In the genomic region with DNA sequence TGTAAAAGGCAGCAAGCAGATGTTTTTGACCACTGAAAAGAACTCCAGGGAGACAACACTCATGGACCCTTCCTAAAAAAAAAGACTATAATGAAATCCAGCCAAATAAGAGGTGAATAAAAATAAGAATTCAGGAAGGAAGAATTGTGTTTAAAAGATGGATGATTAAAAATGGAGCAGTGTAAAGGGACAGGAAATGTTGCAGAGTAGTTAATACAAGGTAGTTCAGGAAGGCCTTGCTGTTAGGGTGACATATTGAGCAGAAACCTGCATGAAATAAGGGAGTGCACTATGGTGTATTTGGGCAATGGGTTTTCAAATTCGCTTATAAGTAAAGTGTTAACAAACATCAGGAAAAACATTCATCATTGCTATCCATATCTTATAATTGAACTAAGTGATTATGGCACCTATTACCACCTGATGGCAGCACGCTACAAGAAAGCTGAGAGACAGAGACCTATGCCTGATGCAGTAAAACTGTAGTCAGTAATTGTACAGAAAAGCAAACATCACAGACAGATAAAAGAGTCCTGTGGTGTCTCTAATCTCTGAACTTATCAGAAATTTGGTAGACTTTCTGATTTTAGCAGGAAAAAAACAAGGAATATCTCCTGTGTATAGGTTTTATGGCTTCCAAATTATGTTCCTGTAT, we compare ENCODE assay signal across 8 cellular contexts. TPM values are rescaled to one million over a fixed set of nuclear protein-coding genes. Genes with fewer than 3 reads are reported as not detected.
A peak's percentile ranks its signal among the peaks of the same experiment; 100 is the strongest.
DNase-seq lines count a peak whose midpoint lies in the region; ATAC-seq, FAIRE-seq and TF ChIP-seq lines count a peak whose summit lies in the region.

No MANE protein-coding gene starts in this region.

- H2BK120ac ChIP-seq in IMR-90 (ENCODE audit: low read depth, low read length), result no peak overlapping the region

- peak; percentile 59 for ATAC-seq in GM19455 (IDR thresholded peaks at IDR 0.05; ENCODE audit: unreplicated experiment)
- ATAC-seq in IMR-90 (ENCODE audit: low read depth), result peak; percentile 84
- ATAC-seq in left lobe of liver, result peak; percentile 96
- ATAC-seq in GM19467 (IDR thresholded peaks at IDR 0.05; ENCODE audit: unreplicated experiment), result no peak

- CTCF ChIA-PET in IMR-90 (lab: Yijun Ruan, JAX), result interaction anchor here (0.6 kb wide), 1 partner anchor 328 kb away, joined by 4 read pairs; no protein-coding TSS in a partner anchor

- POLR2A ChIA-PET in IMR-90 (lab: Charles Lee; ENCODE audit: unreplicated experiment), result no interaction called here

- H3K27ac ChIP-seq in IMR-90 (ENCODE audit: insufficient read depth, low read length), result no peak overlapping the region

- H3K23ac ChIP-seq in IMR-90 (ENCODE audit: low read depth, low read length), result no peak overlapping the region

- no peak overlapping the region for H3K4ac ChIP-seq in IMR-90 (ENCODE audit: low read depth, low read length)

- FAIRE-seq in D721Med (lab: Jason Lieb, UNC), result peak; percentile 94

- no peak overlapping the region for H3K9ac ChIP-seq in IMR-90 (ENCODE audit: low read depth, low read length)

- no peak overlapping the region for H2AFZ ChIP-seq in IMR-90 (replicated peaks; ENCODE audit: low read length, poor library complexity)

- H3K36me3 ChIP-seq in IMR-90 (ENCODE audit: control insufficient read depth, insufficient read depth, low read length), result no peaks in the 10 kb centered on the region

- H4K20me1 ChIP-seq in IMR-90 (ENCODE audit: insufficient read depth, low read length), result no peaks in the 10 kb centered on the region

- no peak overlapping the region for H2BK15ac ChIP-seq in IMR-90 (ENCODE audit: low read depth, low read length)

- TF ChIP-seq RAD21 in IMR-90 (IDR thresholded peaks at IDR 0.05; ENCODE audit: low read length), result peak; percentile 74

- TF ChIP-seq POLR2A in IMR-90 (IDR thresholded peaks at IDR 0.05; ENCODE audit: low read depth, low read length), result no peak

- H3K14ac ChIP-seq in IMR-90 (replicated peaks; ENCODE audit: low read depth, low read length), result no peak overlapping the region

- H2AK9ac ChIP-seq in IMR-90 (replicated peaks; ENCODE audit: low read depth, low read length, poor library complexity), result no peak overlapping the region

- no peak overlapping the region for H2AK5ac ChIP-seq in IMR-90 (ENCODE audit: low read depth, low read length)

- TF ChIP-seq CTCF in D721Med (IDR thresholded peaks at IDR 0.05; ENCODE audit: insufficient read depth, missing control alignments), result peak; percentile 87
- TF ChIP-seq CTCF in IMR-90 (conservative IDR thresholded peaks at IDR 0.05; ENCODE audit: low read depth, low read length), result peak; percentile 59
- TF ChIP-seq CTCF in astrocyte of the cerebellum (IDR thresholded peaks at IDR 0.05; ENCODE audit: low read depth, low read length, missing control alignments), result peak; percentile 63

- peaks cover 6% of the 10 kb centered on the region for H3K27me3 ChIP-seq in IMR-90 (ENCODE audit: control insufficient read depth, insufficient read depth, low read length)

- no CpG with 5 or more reads among the region's 2 CpGs for WGBS in IMR-90 (ENCODE audit: extremely low coverage in 2 of 2, insufficient read length in 1 of 2), 2 experiments

- no peak overlapping the region for H4K5ac ChIP-seq in IMR-90 (ENCODE audit: low read depth, low read length)

- no peak overlapping the region for H2BK20ac ChIP-seq in IMR-90 (ENCODE audit: low read depth, low read length)

- no peaks in the 10 kb centered on the region for H3K9me3 ChIP-seq in IMR-90 (ENCODE audit: control insufficient read depth, insufficient read depth, low read length)

- H4K91ac ChIP-seq in IMR-90 (ENCODE audit: insufficient read depth, low read depth, low read length), result no peak overlapping the region

- H2BK5ac ChIP-seq in IMR-90 (ENCODE audit: low read depth, low read length, poor library complexity, severe bottlenecking), result no peak overlapping the region

- no peak overlapping the region for H3K56ac ChIP-seq in IMR-90 (ENCODE audit: extremely low read depth, insufficient read depth, low read length)

- H3K4me3 ChIP-seq in IMR-90 (ENCODE audit: insufficient read depth, low read depth, low read length) (no peak overlapping the region), astrocyte of the cerebellum (ENCODE audit: low read depth, low read length) (no peak overlapping the region)

- DNase-seq in D721Med (ENCODE audit: insufficient read length, low spot score), result no peak
- peak; percentile 47 for DNase-seq in IMR-90
- DNase-seq in NOMO-1 (lab: John Stamatoyannopoulos, UW; ENCODE audit: unreplicated experiment in 2 of 2), result peak; percentile 50 to 74
- peak; percentile 28 for DNase-seq in astrocyte of the cerebellum (ENCODE audit: low read depth)
- no peak for DNase-seq in left lobe of liver (ENCODE audit: low spot score)
- no peak for DNase-seq in stimulated activated CD4-positive, alpha-beta T cell treated with anti-CD3 and anti-CD28 coated beads, Interleukin-12 subunit alpha, Interleukin-12 subunit beta, amount 100 ng/mL, for 4 hours

- dilution Hi-C loops in IMR-90 (cut with HindIII; ENCODE audit: low sequenced_read_pairs, unreplicated experiment), result no loop called here

- H3K9me1 ChIP-seq in IMR-90 (ENCODE audit: insufficient read depth, low read length), result no peaks in the 10 kb centered on the region

- H4K8ac ChIP-seq in IMR-90 (ENCODE audit: low read depth in 2 of 2, low read length in 2 of 2), result no peak overlapping the region

- H3K79me1 ChIP-seq in IMR-90 (ENCODE audit: low read depth in 1 of 2, low read length in 2 of 2), result no peaks in the 10 kb centered on the region

- H3K4me2 ChIP-seq in IMR-90 (ENCODE audit: low read depth, low read length), result no peak overlapping the region

- in situ Hi-C loops in IMR-90 (cut with MboI; ENCODE audit: low sequenced_read_pairs) (no loop called here), astrocyte of the cerebellum (cut with HindIII; ENCODE audit: low sequenced_read_pairs) (no loop called here)

- no peaks in the 10 kb centered on the region for H3K4me1 ChIP-seq in IMR-90 (ENCODE audit: control insufficient read depth, insufficient read depth, low read length)

- intact Hi-C loops in IMR-90 (cut with micrococcal nuclease), result loop anchor here (2.0 kb wide), 1 partner anchor 246 kb away; no protein-coding TSS in a partner anchor

- no TSS peak for BruUV-seq in IMR-90 (replicated peaks; lab: Mats Ljungman, UMichigan)

- no peak overlapping the region for H3K18ac ChIP-seq in IMR-90 (ENCODE audit: low read depth, low read length)

TF ChIP-seq in IMR-90, 13 proteins besides CTCF, POLR2A, EP300 and RAD21:
- TF ChIP-seq MAZ (IDR thresholded peaks at IDR 0.05; ENCODE audit: borderline replicate concordance, low read depth, low read length) (no peak), BHLHE40 (IDR thresholded peaks at IDR 0.05; ENCODE audit: low read depth, low read length) (no peak), SMC3 (IDR thresholded peaks at IDR 0.05; ENCODE audit: low read depth, low read length) (peak; percentile 52), NFE2L2 (IDR thresholded peaks at IDR 0.05; ENCODE audit: low read depth, low read length) (no peak)

RNA-seq across cellular contexts. Expression of a gene that starts 5.8 kb away (rescaled TPM):
- 12.5 and 17.5 TPM in 2 replicates for total RNA-seq in IMR-90 (2012; rRNA removed)
- 6.9 and 7.6 TPM in 2 replicates for polyA plus RNA-seq in IMR-90 (2012; rRNA removed)
- polyA plus RNA-seq in IMR-90 (2012; cell fraction: cytosol; rRNA removed), result 2.6 and 3.5 TPM in 2 replicates
- polyA plus RNA-seq in IMR-90 (2012; cell fraction: nucleus; rRNA removed; ENCODE audit: low replicate concordance), result 2.4 and 5.6 TPM in 2 replicates
- total RNA-seq in left lobe of liver, result 5.6 TPM

RNA-seq across cellular contexts. Expression of a gene that starts 6.6 kb away (rescaled TPM):
- 66.7 and 75.1 TPM in 2 replicates for total RNA-seq in IMR-90 (2012; rRNA removed)
- polyA plus RNA-seq in IMR-90 (2012; rRNA removed), result 39.1 and 45.7 TPM in 2 replicates
- polyA plus RNA-seq in IMR-90 (2012; cell fraction: cytosol; rRNA removed), result 10.4 and 30.9 TPM in 2 replicates
- polyA plus RNA-seq in IMR-90 (2012; cell fraction: nucleus; rRNA removed; ENCODE audit: low replicate concordance), result 9.0 and 32.7 TPM in 2 replicates
- total RNA-seq in left lobe of liver, result 14.0 TPM

RNA-seq across cellular contexts. Expression of a gene that starts 48.3 kb away (rescaled TPM):
- total RNA-seq in IMR-90 (2012; rRNA removed), result not detected in 2 replicates
- polyA plus RNA-seq in IMR-90 (2012; rRNA removed), result not detected in 2 replicates
- not detected in 2 replicates for polyA plus RNA-seq in IMR-90 (2012; cell fraction: cytosol; rRNA removed)
- not detected in 2 replicates for polyA plus RNA-seq in IMR-90 (2012; cell fraction: nucleus; rRNA removed; ENCODE audit: low replicate concordance)
- total RNA-seq in left lobe of liver, result not detected

Comparison
In these comparisons a context has a peak if more than half of its experiments do, and no peak if none do; other contexts are left out.
1. DNase-seq: peak in IMR-90 (single experiment), NOMO-1 (2 of 2) and astrocyte of the cerebellum (single experiment); none in D721Med (single experiment), left lobe of liver (single experiment) and stimulated activated CD4-positive, alpha-beta T cell treated with anti-CD3 and anti-CD28 coated beads, Interleukin-12 subunit alpha, Interleukin-12 subunit beta, amount 100 ng/mL, for 4 hours (single experiment).
2. Peak in every context shown above with its lines, with median percentiles within 50 percentile points of each other: CTCF ChIP-seq.